ENCODE assay signal across 8 cellular contexts in the genomic region with DNA sequence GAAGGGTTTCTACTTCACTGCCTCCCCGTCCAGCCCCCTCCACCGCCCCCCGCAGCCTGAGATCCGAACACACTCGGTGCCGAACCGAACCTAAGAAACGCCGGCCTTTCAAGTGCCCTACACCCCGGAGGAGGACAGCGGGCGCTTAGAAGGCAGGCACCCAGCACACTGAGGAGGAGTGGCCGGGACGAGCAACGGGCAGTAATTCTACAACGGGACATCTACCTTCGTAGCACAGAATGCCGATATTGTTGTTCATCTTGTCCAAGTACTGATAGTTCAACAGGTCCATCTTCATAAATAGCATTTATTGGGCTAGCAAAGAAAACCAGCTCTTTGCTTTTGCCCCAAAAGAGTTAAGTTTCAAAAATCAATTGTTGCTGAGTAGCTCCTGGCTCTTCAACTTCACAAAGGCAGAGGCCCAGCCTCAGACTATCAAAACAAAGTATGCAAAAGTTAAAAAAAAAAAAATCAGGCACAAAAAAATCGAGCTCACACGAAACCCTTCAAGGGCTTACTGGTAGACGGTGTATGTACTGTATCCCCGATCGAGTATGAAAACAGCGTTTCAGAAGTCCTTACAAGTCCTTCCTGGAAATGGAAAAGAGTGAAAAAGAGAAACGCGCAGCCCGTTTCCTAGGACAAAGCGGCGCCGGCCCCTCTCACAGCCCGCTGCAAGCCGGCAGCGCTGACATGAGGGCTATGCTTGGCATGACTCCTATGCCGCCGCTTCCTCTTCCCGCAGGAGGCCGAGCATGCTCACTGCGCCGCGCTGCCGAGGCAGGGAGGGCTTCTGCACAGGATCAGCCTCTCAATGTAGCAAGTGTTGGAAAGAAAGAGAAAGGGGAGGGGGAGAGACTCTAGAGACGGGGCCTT. TPM values are rescaled to one million over a fixed set of nuclear protein-coding genes. Genes with fewer than 3 reads are reported as not detected.
A peak's percentile ranks its signal among the peaks of the same experiment; 100 is the strongest.
DNase-seq lines count a peak whose midpoint lies in the region; ATAC-seq, FAIRE-seq and TF ChIP-seq lines count a peak whose summit lies in the region.

Gene VGLL4 (minus strand): TSS at position 704 of the 876 bp plus-strand sequence. CDS start 397 bp downstream, at position 307.

- H3K4me1 ChIP-seq in ascending aorta (peaks cover 10 to 23% of the 10 kb centered on the region in 2 donors), right cardiac atrium (ENCODE audit: control insufficient read depth, insufficient read depth, low read length) (peaks cover 13% of the 10 kb centered on the region)

- TF ChIP-seq POLR2A in GM10847 (IDR thresholded peaks at IDR 0.05; ENCODE audit: extremely low read depth, insufficient read length): peak; percentile 63

- intact Hi-C loops in ascending aorta (cut with DNase I) (loop anchor here (2.0 to 10.0 kb wide), 4 partner anchors 41 to 179 kb away; no protein-coding TSS in a partner anchor), right cardiac atrium (cut with DNase I) (loop anchor here in 3 of 4 donors (5.0 to 10.0 kb wide), 4 partner anchors 41 to 81 kb away; no protein-coding TSS in a partner anchor)

- TF ChIP-seq CTCF in ascending aorta (IDR thresholded peaks at IDR 0.05): peak in 1 of 3 experiments; percentile 11

- H3K27ac ChIP-seq in ascending aorta (peak within 1 kb of the TSS; percentile 94 to 98), right cardiac atrium (ENCODE audit: low read length) (peak within 1 kb of the TSS; percentile 93)

- ATAC-seq in HG02623 (IDR thresholded peaks at IDR 0.05; ENCODE audit: unreplicated experiment): peak; percentile 61
- peak; percentile 93 to 95 for ATAC-seq in right cardiac atrium

- H3K4me3 ChIP-seq in ascending aorta (peak within 1 kb of the TSS; percentile 79 to 82), right cardiac atrium (ENCODE audit: low read length) (peak within 1 kb of the TSS; percentile 88)

- H3K27me3 ChIP-seq in ascending aorta (no peaks in the 10 kb centered on the region), right cardiac atrium (ENCODE audit: control insufficient read depth, insufficient read depth) (no peaks in the 10 kb centered on the region)

- H3K36me3 ChIP-seq in ascending aorta: no peaks in the 10 kb centered on the region

- H3K9me3 ChIP-seq in ascending aorta (no peaks in the 10 kb centered on the region), right cardiac atrium (ENCODE audit: control insufficient read depth, low read length) (no peaks in the 10 kb centered on the region)

- DNase-seq in NCI-H1105 (lab: John Stamatoyannopoulos, UW) (peak; percentile 68), T-helper 2 cell (peak; percentile 18 to 83 (median 40)), ascending aorta (ENCODE audit: low spot score in 2 of 2) (peak; percentile 50 to 93), right cardiac atrium (peak; percentile 94 to 97 (median 97)), pulmonary artery endothelial cell (ENCODE audit: low read depth, low spot score) (peak; percentile 80), urothelium cell line (ENCODE audit: low spot score) (peak; percentile 89)

- FAIRE-seq in urothelium cell line (lab: Jason Lieb, UNC): no peak

- WGBS in right cardiac atrium: under 1% methylated on average over 42 of the region's 42 CpGs

RNA-seq across cellular contexts. Expression of gene VGLL4, which starts in this region (rescaled TPM):
- total RNA-seq in ascending aorta: 146 TPM
- 10 to 100 TPM; 51.8 to 66.9 (median 59.1) TPM for total RNA-seq in right cardiac atrium
- 40.9 TPM for polyA plus RNA-seq in right cardiac atrium
- total RNA-seq in pulmonary artery endothelial cell: 66.3 and 83.8 TPM in 2 replicates

Comparison
In these comparisons a context has a peak if more than half of its experiments do, and no peak if none do; other contexts are left out.
1. Peak in every context shown above with its lines: DNase-seq, ATAC-seq, H3K4me3 ChIP-seq and H3K27ac ChIP-seq.
2. DNase-seq: peak in every context shown above with its lines; median percentile 97 in right cardiac atrium; 89 in urothelium cell line; 80 in pulmonary artery endothelial cell; 72 in ascending aorta; 68 in NCI-H1105; 40 in T-helper 2 cell.